13 cellular contexts compared by ENCODE assay signal in genomic region chrX:23845316-23845932, GRCh38.
DNase-seq lines count a peak whose midpoint lies in the region; ATAC-seq, FAIRE-seq and TF ChIP-seq lines count a peak whose summit lies in the region.
"Had no signal": no experiment of that assay in that cellular context is flagged by ENCODE, and none has a peak within 500 bp of the region (broad histone marks: within the 10 kb centered on the region; RNA-seq: fewer than 3 reads in every experiment).

No MANE protein-coding gene starts in this region.

- H3K56ac ChIP-seq in IMR-90 (ENCODE audit: extremely low read depth, insufficient read depth, low read length): no peak overlapping the region

- H3K9me3 ChIP-seq in IMR-90 (ENCODE audit: control insufficient read depth, insufficient read depth, low read length) (no peaks in the 10 kb centered on the region), keratinocyte (ENCODE audit: control insufficient read depth, low read depth, low read length) (no peaks in the 10 kb centered on the region)
- H3K9me3 ChIP-seq: gastroesophageal sphincter had no signal

- H3K36me3 Mint-ChIP-seq in brain: peaks cover 58% of the 10 kb centered on the region
- H3K36me3 Mint-ChIP-seq: IgD-negative memory B cell, naive B cell had no signal

- POLR2A ChIA-PET in IMR-90 (lab: Charles Lee; ENCODE audit: unreplicated experiment): no interaction called here

- no peak overlapping the region for H3K4ac ChIP-seq in IMR-90 (ENCODE audit: low read depth, low read length)

- H3K9ac ChIP-seq in IMR-90 (ENCODE audit: low read depth, low read length) (no peak overlapping the region), keratinocyte (ENCODE audit: control insufficient read depth, extremely low read depth, insufficient read depth, low read length) (no peak overlapping the region)

- H4K20me1 ChIP-seq in IMR-90 (ENCODE audit: insufficient read depth, low read length): no peaks in the 10 kb centered on the region
- no peaks in the 10 kb centered on the region for H4K20me1 ChIP-seq in keratinocyte (ENCODE audit: control insufficient read depth, extremely low read depth, insufficient read depth, low read length)

- no peaks in the 10 kb centered on the region for H3K9me3 Mint-ChIP-seq in brain

- no peak overlapping the region; the same call in 1 of the 2 replicates for H2BK120ac ChIP-seq in IMR-90 (ENCODE audit: low read depth, low read length)

- no peaks in the 10 kb centered on the region for H3K36me3 ChIP-seq in IMR-90 (ENCODE audit: control insufficient read depth, insufficient read depth, low read length)
- H3K36me3 ChIP-seq in keratinocyte (ENCODE audit: control insufficient read depth in 2 of 2, extremely low read depth in 1 of 2, insufficient read depth in 2 of 2, low read length in 2 of 2): no peaks in the 10 kb centered on the region
- H3K36me3 ChIP-seq: gastroesophageal sphincter had no signal

- peak overlapping the region; percentile 12; the same call in 1 of the 2 replicates for H3K18ac ChIP-seq in IMR-90 (ENCODE audit: low read depth, low read length)

- H3K14ac ChIP-seq in IMR-90 (replicated peaks; ENCODE audit: low read depth, low read length): no peak overlapping the region

- peaks cover 37% of the 10 kb centered on the region for H3K4me1 Mint-ChIP-seq in brain

- H3K27ac ChIP-seq in IMR-90 (ENCODE audit: insufficient read depth, low read length) (no peak overlapping the region), keratinocyte (ENCODE audit: control insufficient read depth, insufficient read depth, low read length) (no peak overlapping the region), skin epidermis (peak overlapping the region in 12 of 21 experiments; percentile 10 to 68 (median 36))

- no peak for TF ChIP-seq RAD21 in IMR-90 (IDR thresholded peaks at IDR 0.05; ENCODE audit: low read length)

- 0 out of 2 replicates have a peak overlapping the region, but pooled peaks have one; percentile 68 for H4K5ac ChIP-seq in IMR-90 (ENCODE audit: low read depth, low read length)

- H2AK5ac ChIP-seq in IMR-90 (ENCODE audit: low read depth, low read length): no peak overlapping the region

- intact Hi-C loops in IMR-90 (cut with micrococcal nuclease): no loop called here

- no peaks in the 10 kb centered on the region for H3K9me1 ChIP-seq in IMR-90 (ENCODE audit: insufficient read depth, low read length)
- H3K9me1 ChIP-seq in keratinocyte (ENCODE audit: control insufficient read depth, extremely low read depth, insufficient read depth, low read length): no peaks in the 10 kb centered on the region

- H3K27me3 Mint-ChIP-seq in brain: no peaks in the 10 kb centered on the region
- H3K27me3 Mint-ChIP-seq: IgD-negative memory B cell, naive B cell had no signal

- no peak overlapping the region for H4K91ac ChIP-seq in IMR-90 (ENCODE audit: insufficient read depth, low read depth, low read length)

- H2AFZ ChIP-seq in IMR-90 (replicated peaks; ENCODE audit: low read length, poor library complexity) (no peak overlapping the region), keratinocyte (ENCODE audit: control insufficient read depth, low read length) (peak overlapping the region; percentile 61)

- H3K4me1 ChIP-seq in IMR-90 (ENCODE audit: control insufficient read depth, insufficient read depth, low read length): 0 out of 2 replicates have a peak, but pooled peaks cover 1% of the 10 kb centered on the region
- peaks cover 3% of the 10 kb centered on the region for H3K4me1 ChIP-seq in keratinocyte (ENCODE audit: control insufficient read depth, extremely low read depth, insufficient read depth, low read length)
- H3K4me1 ChIP-seq: gastroesophageal sphincter had no signal

- FAIRE-seq in keratinocyte (lab: Jason Lieb, UNC): no peak

- peak overlapping the region in 4 of 5 experiments; percentile 78 to 87 (median 81) for H3K27ac Mint-ChIP-seq in brain

- H3K79me1 ChIP-seq in IMR-90 (ENCODE audit: low read depth in 1 of 2, low read length in 2 of 2): no peaks in the 10 kb centered on the region

- H3K4me2 ChIP-seq in IMR-90 (ENCODE audit: low read depth, low read length) (peak overlapping the region; percentile 14; the same call in 1 of the 2 replicates), keratinocyte (ENCODE audit: control insufficient read depth, extremely low read depth, insufficient read depth, low read depth, low read length) (peak overlapping the region; percentile 46)

- no peaks in the 10 kb centered on the region for H3K79me2 ChIP-seq in keratinocyte (ENCODE audit: control insufficient read depth, insufficient read depth, low read length)

- H3K4me3 ChIP-seq in IMR-90 (ENCODE audit: insufficient read depth, low read depth, low read length): no peak overlapping the region
- H3K4me3 ChIP-seq in keratinocyte (ENCODE audit: control insufficient read depth in 2 of 3, extremely low read depth in 1 of 3, insufficient read depth in 2 of 3, low read depth in 1 of 3, low read length in 3 of 3): peak overlapping the region in 1 of 3 experiments; percentile 12
- no peak overlapping the region for H3K4me3 ChIP-seq in skin epidermis
- H3K4me3 ChIP-seq: gastroesophageal sphincter had no signal

- WGBS in IMR-90 (ENCODE audit: extremely low coverage in 2 of 2, insufficient read length in 1 of 2), 2 experiments: no CpG with 5 or more reads among the region's 3 CpGs

- no peak for TF ChIP-seq POLR2A in IMR-90 (IDR thresholded peaks at IDR 0.05; ENCODE audit: low read depth, low read length)

- H3K4me3 Mint-ChIP-seq in brain: no peak overlapping the region
- H3K4me3 Mint-ChIP-seq: IgD-negative memory B cell, naive B cell had no signal

- no peak for DNase-seq in IMR-90
- no peak for DNase-seq in keratinocyte (ENCODE audit: low read depth, low spot score)
- no peak for DNase-seq in ACHN
- DNase-seq in superior temporal gyrus (ENCODE audit: extremely low spot score): no peak
- no peak for DNase-seq in SW480 (ENCODE audit: low spot score)
- DNase-seq: aorta, DMS 273 treated with DMSO at 0.1 percent for 48 hours, naive B cell had no signal

- H4K8ac ChIP-seq in IMR-90 (ENCODE audit: low read depth in 2 of 2, low read length in 2 of 2): peak overlapping the region in 1 of 2 experiments; percentile 83; a peak in 2 of 4 replicates

- ATAC-seq in IMR-90 (ENCODE audit: low read depth): peak; percentile 54
- no peak for ATAC-seq in HG02884 (IDR thresholded peaks at IDR 0.05; ENCODE audit: unreplicated experiment)
- ATAC-seq: gastroesophageal sphincter had no signal

- H3K23ac ChIP-seq in IMR-90 (ENCODE audit: low read depth, low read length): no peak overlapping the region

- dilution Hi-C loops in IMR-90 (cut with HindIII; ENCODE audit: low sequenced_read_pairs, unreplicated experiment) (no loop called here), keratinocyte (cut with MboI; ENCODE audit: extremely low pct_ligation_motif_present, low sequenced_read_pairs) (no loop called here)

- no peak overlapping the region for H2AK9ac ChIP-seq in IMR-90 (replicated peaks; ENCODE audit: low read depth, low read length, poor library complexity)

- BruUV-seq in IMR-90 (replicated peaks; lab: Mats Ljungman, UMichigan): no TSS peak

- CTCF ChIA-PET in IMR-90 (lab: Yijun Ruan, JAX): interaction anchor here (0.7 kb wide), 1 partner anchor 56 kb away, joined by 3 read pairs; no protein-coding TSS in a partner anchor

- H2BK20ac ChIP-seq in IMR-90 (ENCODE audit: low read depth, low read length): no peak overlapping the region

- TF ChIP-seq CTCF in IMR-90 (conservative IDR thresholded peaks at IDR 0.05; ENCODE audit: low read depth, low read length) (no peak), brain (conservative IDR thresholded peaks at IDR 0.05) (no peak), keratinocyte (optimal IDR thresholded peaks at IDR 0.05 in 1 of 3, IDR thresholded peaks at IDR 0.05 in 1 of 3, conservative IDR thresholded peaks at IDR 0.05 in 1 of 3; ENCODE audit: extremely low read depth in 1 of 3, insufficient read depth in 2 of 3, low read length in 3 of 3) (no peak)

- no peak overlapping the region for H2BK15ac ChIP-seq in IMR-90 (ENCODE audit: low read depth, low read length)

- in situ Hi-C loops in IMR-90 (cut with MboI; ENCODE audit: low sequenced_read_pairs) (no loop called here), ACHN (cut with HindIII; ENCODE audit: low pct_ligation_motif_present, low pct_unique_long_range_greater_than_20kb, low sequenced_read_pairs) (no loop called here)

- H3K27me3 ChIP-seq in IMR-90 (ENCODE audit: control insufficient read depth, insufficient read depth, low read length) (no peaks in the 10 kb centered on the region), keratinocyte (ENCODE audit: control insufficient read depth, extremely low read depth, insufficient read depth, low read length) (no peaks in the 10 kb centered on the region)
- H3K27me3 ChIP-seq: gastroesophageal sphincter had no signal

- H2BK5ac ChIP-seq in IMR-90 (ENCODE audit: low read depth, low read length, poor library complexity, severe bottlenecking): no peak overlapping the region

TF ChIP-seq in IMR-90, 13 proteins besides CTCF, POLR2A, EP300 and RAD21 (continues in another document):
- TF ChIP-seq USF2 (IDR thresholded peaks at IDR 0.05; ENCODE audit: low read depth, low read length) (no peak), CHD1 (IDR thresholded peaks at IDR 0.05; ENCODE audit: low read depth, low read length) (no peak), RFX5 (IDR thresholded peaks at IDR 0.05; ENCODE audit: low read depth, low read length) (no peak), SMC3 (IDR thresholded peaks at IDR 0.05; ENCODE audit: low read depth, low read length) (no peak), MAFK (IDR thresholded peaks at IDR 0.05; ENCODE audit: low read depth, low read length) (no peak), FOS (IDR thresholded peaks at IDR 0.05; ENCODE audit: low read depth, low read length) (no peak), ELK1 (IDR thresholded peaks at IDR 0.05; ENCODE audit: borderline replicate concordance, low read depth, low read length) (no peak), MXI1 (IDR thresholded peaks at IDR 0.05; ENCODE audit: borderline replicate concordance, low read depth, low read length) (no peak), BHLHE40 (IDR thresholded peaks at IDR 0.05; ENCODE audit: low read depth, low read length) (no peak)

Comparison
In these comparisons a context has a peak if more than half of its experiments do, and no peak if none do; other contexts are left out.
1. H3K27ac ChIP-seq: peak in skin epidermis (12 of 21); none in IMR-90 (single experiment) and keratinocyte (single experiment).